1 cellular context compared by ENCODE assay signal in the genomic region with DNA sequence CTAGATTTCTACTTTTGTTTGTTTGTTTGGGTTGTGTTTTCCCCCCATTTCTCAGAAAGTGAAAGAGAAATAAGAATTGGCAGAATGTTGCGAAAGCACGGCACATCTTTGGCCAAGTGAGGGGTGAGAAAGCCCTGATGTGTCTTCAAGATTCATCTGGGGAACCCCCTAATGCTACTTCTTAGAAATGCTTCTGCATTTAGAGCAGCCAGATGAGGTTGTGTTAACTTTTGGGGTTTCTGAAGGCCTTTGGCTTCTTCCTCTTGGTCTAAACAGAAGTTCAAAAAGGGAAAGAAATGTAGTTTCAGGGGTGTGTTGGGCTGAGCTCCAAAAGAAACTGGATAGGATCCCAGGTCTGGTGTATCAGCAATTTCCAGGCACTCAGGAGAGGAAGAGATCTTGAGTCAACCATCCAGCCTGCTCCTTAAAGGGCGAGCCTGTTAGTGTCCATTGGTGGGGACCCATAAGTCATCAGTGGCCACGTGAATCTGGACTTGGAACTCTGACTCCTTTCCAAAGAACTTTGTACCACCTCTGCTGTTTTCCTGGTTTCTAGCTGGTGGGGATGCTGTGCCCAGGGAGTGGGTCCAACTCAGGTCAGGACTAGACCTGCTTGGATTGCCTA.
TF ChIP-seq lines count a peak whose summit lies in the region.

No MANE protein-coding gene starts in this region.

TF ChIP-seq in IMR-90, 13 proteins besides CTCF, POLR2A, EP300 and RAD21:
- TF ChIP-seq RCOR1 (IDR thresholded peaks at IDR 0.05; ENCODE audit: insufficient replicate concordance, low read length) (no peak), MXI1 (IDR thresholded peaks at IDR 0.05; ENCODE audit: borderline replicate concordance, low read depth, low read length) (no peak), RFX5 (IDR thresholded peaks at IDR 0.05; ENCODE audit: low read depth, low read length) (no peak), SMC3 (IDR thresholded peaks at IDR 0.05; ENCODE audit: low read depth, low read length) (peak; percentile 13; the same call in 1 of the 2 replicates), CHD1 (IDR thresholded peaks at IDR 0.05; ENCODE audit: low read depth, low read length) (peak; percentile 37), CEBPB (IDR thresholded peaks at IDR 0.05; ENCODE audit: low read depth, low read length) (peak; percentile 97), BHLHE40 (IDR thresholded peaks at IDR 0.05; ENCODE audit: low read depth, low read length) (peak; percentile 9; the same call in 1 of the 2 replicates), NFE2L2 (IDR thresholded peaks at IDR 0.05; ENCODE audit: low read depth, low read length) (0 out of 2 replicates have a peak, but pooled peaks have one; percentile 14), MAFK (IDR thresholded peaks at IDR 0.05; ENCODE audit: low read depth, low read length) (peak; percentile 56), FOS (IDR thresholded peaks at IDR 0.05; ENCODE audit: low read depth, low read length) (no peak; the same call in 1 of the 2 replicates), MAZ (IDR thresholded peaks at IDR 0.05; ENCODE audit: borderline replicate concordance, low read depth, low read length) (no peak)
- TF ChIP-seq, protein P1, sequence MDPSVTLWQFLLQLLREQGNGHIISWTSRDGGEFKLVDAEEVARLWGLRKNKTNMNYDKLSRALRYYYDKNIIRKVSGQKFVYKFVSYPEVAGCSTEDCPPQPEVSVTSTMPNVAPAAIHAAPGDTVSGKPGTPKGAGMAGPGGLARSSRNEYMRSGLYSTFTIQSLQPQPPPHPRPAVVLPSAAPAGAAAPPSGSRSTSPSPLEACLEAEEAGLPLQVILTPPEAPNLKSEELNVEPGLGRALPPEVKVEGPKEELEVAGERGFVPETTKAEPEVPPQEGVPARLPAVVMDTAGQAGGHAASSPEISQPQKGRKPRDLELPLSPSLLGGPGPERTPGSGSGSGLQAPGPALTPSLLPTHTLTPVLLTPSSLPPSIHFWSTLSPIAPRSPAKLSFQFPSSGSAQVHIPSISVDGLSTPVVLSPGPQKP (IDR thresholded peaks at IDR 0.05; ENCODE audit: borderline replicate concordance, low read depth, low read length): no peak
- TF ChIP-seq, protein P2, sequence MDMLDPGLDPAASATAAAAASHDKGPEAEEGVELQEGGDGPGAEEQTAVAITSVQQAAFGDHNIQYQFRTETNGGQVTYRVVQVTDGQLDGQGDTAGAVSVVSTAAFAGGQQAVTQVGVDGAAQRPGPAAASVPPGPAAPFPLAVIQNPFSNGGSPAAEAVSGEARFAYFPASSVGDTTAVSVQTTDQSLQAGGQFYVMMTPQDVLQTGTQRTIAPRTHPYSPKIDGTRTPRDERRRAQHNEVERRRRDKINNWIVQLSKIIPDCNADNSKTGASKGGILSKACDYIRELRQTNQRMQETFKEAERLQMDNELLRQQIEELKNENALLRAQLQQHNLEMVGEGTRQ (IDR thresholded peaks at IDR 0.05; ENCODE audit: low read depth, low read length): peak; percentile 46; the same call in 1 of the 2 replicates
